8 cellular contexts compared by ENCODE assay signal in genomic region chr11:116786966-116787365, GRCh38. TPM values are rescaled to one million over a fixed set of nuclear protein-coding genes. Genes with fewer than 3 reads are reported as not detected.
A peak's percentile ranks its signal among the peaks of the same experiment; 100 is the strongest.
DNase-seq lines count a peak whose midpoint lies in the region; ATAC-seq and TF ChIP-seq lines count a peak whose summit lies in the region.

No MANE protein-coding gene starts in this region.

- peaks cover 14% of the 10 kb centered on the region; the same call in 1 of the 2 replicates for H4K20me1 ChIP-seq in GM23338 (replicated peaks; ENCODE audit: insufficient read depth)

- peak overlapping the region; percentile 80 to 90 (median 85) for H3K9ac ChIP-seq in skeletal muscle tissue (ENCODE audit: low read depth in 1 of 3, low read length in 3 of 3)

- peak overlapping the region; percentile 98 for H3K4me2 ChIP-seq in GM23338

- H3K4me1 Mint-ChIP-seq in GM23338 (peaks cover 14% of the 10 kb centered on the region), glutamatergic neuron (ENCODE audit: low read depth, unreplicated experiment) (peaks cover 10% of the 10 kb centered on the region)

- TF ChIP-seq CTCF in GM23338 (conservative IDR thresholded peaks at IDR 0.05; ENCODE audit: low read depth in 2 of 2), result no peak
- TF ChIP-seq CTCF in WERI-Rb-1 (IDR thresholded peaks at IDR 0.05; ENCODE audit: low read depth, low read length), result no peak
- TF ChIP-seq CTCF in glutamatergic neuron (IDR thresholded peaks at IDR 0.05; ENCODE audit: partially characterized antibody, unreplicated experiment), result no peak

- peaks cover 41% of the 10 kb centered on the region for H3K36me3 ChIP-seq in GM23338 (ENCODE audit: insufficient read depth)
- peaks cover 49% of the 10 kb centered on the region for H3K36me3 ChIP-seq in WERI-Rb-1
- peaks cover 32 to 40% (median 39%) of the 10 kb centered on the region in 3 donors for H3K36me3 ChIP-seq in skeletal muscle tissue (ENCODE audit: control insufficient read depth in 3 of 3, insufficient read depth in 3 of 3, low read length in 3 of 3)

- DNase-seq in GM23338 (ENCODE audit: low spot score) (no peak), WERI-Rb-1 (no peak), glutamatergic neuron (no peak), T1000 (lab: John Stamatoyannopoulos, UW) (no peak), SHP77 (lab: John Stamatoyannopoulos, UW) (no peak)

- H3K27ac Mint-ChIP-seq in GM23338, result no peak overlapping the region
- peak overlapping the region; percentile 65 for H3K27ac Mint-ChIP-seq in glutamatergic neuron (ENCODE audit: unreplicated experiment)

- H3K36me3 Mint-ChIP-seq in GM23338 (ENCODE audit: low read depth) (peaks cover 49% of the 10 kb centered on the region), glutamatergic neuron (ENCODE audit: unreplicated experiment) (no peaks in the 10 kb centered on the region)

- peak overlapping the region; percentile 74 for H3K4me3 ChIP-seq in GM23338
- peak overlapping the region; percentile 85 for H3K4me3 ChIP-seq in WERI-Rb-1 (ENCODE audit: low read depth, low read length)
- peak overlapping the region; percentile 82 to 87 (median 87) for H3K4me3 ChIP-seq in skeletal muscle tissue (ENCODE audit: low read length in 3 of 3)

- H3K4me3 Mint-ChIP-seq in GM23338 (peak overlapping the region; percentile 96), glutamatergic neuron (ENCODE audit: unreplicated experiment) (peak overlapping the region; percentile 87)

- no peaks in the 10 kb centered on the region for H3K9me2 ChIP-seq in GM23338 (ENCODE audit: insufficient read depth)

- no peak overlapping the region for H2AFZ ChIP-seq in GM23338

- H3F3A ChIP-seq in GM23338 (replicated peaks; ENCODE audit: low read depth), result peaks cover 2% of the 10 kb centered on the region; the same call in 1 of the 2 replicates

- H3K9me3 Mint-ChIP-seq in GM23338 (no peaks in the 10 kb centered on the region), glutamatergic neuron (ENCODE audit: unreplicated experiment) (peaks cover 3% of the 10 kb centered on the region)

- H3K79me2 ChIP-seq in GM23338 (replicated peaks; ENCODE audit: insufficient read depth), result peaks cover 18% of the 10 kb centered on the region

- H3K27me3 Mint-ChIP-seq in GM23338 (ENCODE audit: insufficient read depth, low read depth, poor library complexity) (peaks cover 10% of the 10 kb centered on the region), glutamatergic neuron (ENCODE audit: unreplicated experiment) (peaks cover 12% of the 10 kb centered on the region)

- H3K4me1 ChIP-seq in GM23338 (ENCODE audit: insufficient read depth), result peaks cover 10% of the 10 kb centered on the region
- peaks cover 20 to 29% (median 21%) of the 10 kb centered on the region in 3 donors for H3K4me1 ChIP-seq in skeletal muscle tissue (ENCODE audit: control insufficient read depth in 3 of 3, insufficient read depth in 3 of 3, low read length in 3 of 3)

- H3K27me3 ChIP-seq in GM23338 (ENCODE audit: insufficient read depth) (no peaks in the 10 kb centered on the region), WERI-Rb-1 (ENCODE audit: insufficient read depth, low read depth, severe bottlenecking) (no peaks in the 10 kb centered on the region), skeletal muscle tissue (ENCODE audit: control insufficient read depth in 3 of 3, insufficient read depth in 3 of 3, low read length in 3 of 3) (peaks cover 0 to 3% (median 0%) of the 10 kb centered on the region in 3 donors)

- H3K27ac ChIP-seq in GM23338 (ENCODE audit: low read depth), result no peak overlapping the region
- H3K27ac ChIP-seq in WERI-Rb-1, result no peak overlapping the region
- H3K27ac ChIP-seq in skeletal muscle tissue (ENCODE audit: low read depth, low read length), result no peak overlapping the region

- ATAC-seq in GM23338 (no peak), GM19328 (IDR thresholded peaks at IDR 0.05; ENCODE audit: unreplicated experiment) (no peak), HG03039 (IDR thresholded peaks at IDR 0.05; ENCODE audit: unreplicated experiment) (no peak)

- no peaks in the 10 kb centered on the region for H3K9me3 ChIP-seq in WERI-Rb-1 (ENCODE audit: severe bottlenecking)
- H3K9me3 ChIP-seq in skeletal muscle tissue (ENCODE audit: control insufficient read depth in 3 of 3, low read length in 3 of 3), result no peaks in the 10 kb centered on the region

TF ChIP-seq in GM23338, 12 proteins besides CTCF, POLR2A, EP300 and RAD21:
- TF ChIP-seq POLR2AphosphoS5 (IDR thresholded peaks at IDR 0.05; ENCODE audit: low read depth), result no peak
- TF ChIP-seq ZNF114 (CRISPR knock-in tag; IDR thresholded peaks at IDR 0.05), result no peak
- no peak for TF ChIP-seq STAT1 (IDR thresholded peaks at IDR 0.05; ENCODE audit: unreplicated experiment)
- TF ChIP-seq EZH2phosphoT487 (IDR thresholded peaks at IDR 0.05; ENCODE audit: unreplicated experiment), result no peak
- no peak for TF ChIP-seq ZNF331 (CRISPR knock-in tag; IDR thresholded peaks at IDR 0.05; ENCODE audit: low read depth)
- no peak for TF ChIP-seq REST (IDR thresholded peaks at IDR 0.05; ENCODE audit: unreplicated experiment)
- no peak for TF ChIP-seq ETS1 (IDR thresholded peaks at IDR 0.05)
- no peak for TF ChIP-seq NANOG (IDR thresholded peaks at IDR 0.05; ENCODE audit: borderline replicate concordance)
- TF ChIP-seq JUNB (IDR thresholded peaks at IDR 0.05; ENCODE audit: unreplicated experiment), result no peak
TF ChIP-seq in GM23338: peak in this region for 0.

RNA-seq across cellular contexts. Expression of gene ZPR1, which starts 0.9 kb away (rescaled TPM):
- total RNA-seq in GM23338 (2014; rRNA removed; shearing (Covaris generic)), result 52.0 and 96.7 TPM in 2 replicates
- 46.8 and 55.4 TPM in 2 replicates for polyA plus RNA-seq in GM23338 (2016; fragmentation: Nextera tagmentation; extraction: Ambion mirVana)
- total RNA-seq in glutamatergic neuron (ENCODE audit: unreplicated experiment) (61.9 TPM), skeletal muscle tissue (16.7 TPM)

RNA-seq across cellular contexts. Expression of gene APOA5, which starts 4.7 kb away (rescaled TPM):
- 0.16 and 0.35 TPM in 2 replicates for total RNA-seq in GM23338 (2014; rRNA removed; shearing (Covaris generic))
- polyA plus RNA-seq in GM23338 (2016; fragmentation: Nextera tagmentation; extraction: Ambion mirVana), result 0.18 TPM in 1 of 2 replicates, not detected in the other
- total RNA-seq in glutamatergic neuron (ENCODE audit: unreplicated experiment), result not detected
- total RNA-seq in skeletal muscle tissue, result not detected

RNA-seq across cellular contexts. Expression of gene BUD13, which starts 14.2 kb away (rescaled TPM):
- 17.6 and 24.8 TPM in 2 replicates for total RNA-seq in GM23338 (2014; rRNA removed; shearing (Covaris generic))
- 13.4 and 17.0 TPM in 2 replicates for polyA plus RNA-seq in GM23338 (2016; fragmentation: Nextera tagmentation; extraction: Ambion mirVana)
- 17.0 TPM for total RNA-seq in glutamatergic neuron (ENCODE audit: unreplicated experiment)
- total RNA-seq in skeletal muscle tissue, result 18.8 TPM

RNA-seq across cellular contexts. Expression of gene APOA4, which starts 36.1 kb away (rescaled TPM):
- total RNA-seq in GM23338 (2014; rRNA removed; shearing (Covaris generic)), result not detected in 2 replicates
- not detected in 2 replicates for polyA plus RNA-seq in GM23338 (2016; fragmentation: Nextera tagmentation; extraction: Ambion mirVana)
- not detected for total RNA-seq in glutamatergic neuron (ENCODE audit: unreplicated experiment)
- total RNA-seq in skeletal muscle tissue, result 0.52 TPM

RNA-seq across cellular contexts. Expression of gene APOC3, which starts 42.7 kb away (rescaled TPM):
- not detected in 2 replicates for total RNA-seq in GM23338 (2014; rRNA removed; shearing (Covaris generic))
- polyA plus RNA-seq in GM23338 (2016; fragmentation: Nextera tagmentation; extraction: Ambion mirVana), result not detected in 2 replicates
- not detected for total RNA-seq in glutamatergic neuron (ENCODE audit: unreplicated experiment)
- total RNA-seq in skeletal muscle tissue, result not detected
